In genomic region chr14:39268393-39268792, GRCh38 we compare ENCODE assay signal across 8 cellular contexts.
DNase-seq lines count a peak whose midpoint lies in the region; ATAC-seq lines count a peak whose summit lies in the region.

No MANE protein-coding gene starts in this region.

- peaks cover 4% of the 10 kb centered on the region for H3K9me3 Mint-ChIP-seq in activated naive CD8-positive, alpha-beta T cell treated with anti-CD3 and anti-CD28 coated beads, Interleukin-2, amount 50 U/mL, for 24 hours

- ATAC-seq in activated naive CD8-positive, alpha-beta T cell treated with anti-CD3 and anti-CD28 coated beads, Interleukin-2, amount 50 U/mL, for 24 hours, result no peak
- ATAC-seq in GM21390 (IDR thresholded peaks at IDR 0.05; ENCODE audit: unreplicated experiment) (no peak), GM21529 (IDR thresholded peaks at IDR 0.05; ENCODE audit: unreplicated experiment) (no peak)

- H3K27me3 Mint-ChIP-seq in activated naive CD8-positive, alpha-beta T cell treated with anti-CD3 and anti-CD28 coated beads, Interleukin-2, amount 50 U/mL, for 24 hours, result no peaks in the 10 kb centered on the region

- H3K4me3 Mint-ChIP-seq in activated naive CD8-positive, alpha-beta T cell treated with anti-CD3 and anti-CD28 coated beads, Interleukin-2, amount 50 U/mL, for 24 hours, result peak overlapping the region; percentile 78

- DNase-seq in DMS79 treated with DMSO at 0.1 percent for 48 hours (lab: John Stamatoyannopoulos, UW), result peak; percentile 100
- DNase-seq in NAMALWA (ENCODE audit: low spot score), result peak; percentile 37
- no peak for DNase-seq in activated naive CD8-positive, alpha-beta T cell treated with anti-CD3 and anti-CD28 coated beads, Interleukin-2, amount 50 U/mL, for 24 hours
- DNase-seq in left kidney (ENCODE audit: low read depth, low spot score), result peak; percentile 53
- no peak for DNase-seq in midbrain (lab: John Stamatoyannopoulos, UW)
- DNase-seq in SKM-1 (lab: John Stamatoyannopoulos, UW; ENCODE audit: unreplicated experiment), result no peak

- H3K27ac Mint-ChIP-seq in activated naive CD8-positive, alpha-beta T cell treated with anti-CD3 and anti-CD28 coated beads, Interleukin-2, amount 50 U/mL, for 24 hours, result peak overlapping the region; percentile 91

- H3K36me3 Mint-ChIP-seq in activated naive CD8-positive, alpha-beta T cell treated with anti-CD3 and anti-CD28 coated beads, Interleukin-2, amount 50 U/mL, for 24 hours (ENCODE audit: low read depth), result peaks cover 9% of the 10 kb centered on the region

- peaks cover 73% of the 10 kb centered on the region for H3K4me1 Mint-ChIP-seq in activated naive CD8-positive, alpha-beta T cell treated with anti-CD3 and anti-CD28 coated beads, Interleukin-2, amount 50 U/mL, for 24 hours

Comparison
In these comparisons a context has a peak if more than half of its experiments do, and no peak if none do; other contexts are left out.
1. DNase-seq: peak in DMS79 treated with DMSO at 0.1 percent for 48 hours (single experiment), NAMALWA (single experiment) and left kidney (single experiment); none in activated naive CD8-positive, alpha-beta T cell treated with anti-CD3 and anti-CD28 coated beads, Interleukin-2, amount 50 U/mL, for 24 hours (single experiment), midbrain (single experiment) and SKM-1 (single experiment).